ENCODE assay signal across 9 cellular contexts in genomic region chr12:130747867-130748740, GRCh38. TPM values are rescaled to one million over a fixed set of nuclear protein-coding genes. Genes with fewer than 3 reads are reported as not detected.
A peak's percentile ranks its signal among the peaks of the same experiment; 100 is the strongest.
DNase-seq lines count a peak whose midpoint lies in the region; ATAC-seq and TF ChIP-seq lines count a peak whose summit lies in the region.
"Had no signal": no experiment of that assay in that cellular context is flagged by ENCODE, and none has a peak within 500 bp of the region (broad histone marks: within the 10 kb centered on the region; RNA-seq: fewer than 3 reads in every experiment).

No MANE protein-coding gene starts in this region.

- intact Hi-C loops in tibial artery (cut with DNase I; ENCODE audit: low total_unique reads), result no loop called here

- H3K9me3 ChIP-seq in tibial artery, result peaks cover 0 to 4% (median 3%) of the 10 kb centered on the region in 3 donors

- H3K27me3 Mint-ChIP-seq in osteocyte (ENCODE audit: unreplicated experiment), result peaks cover 18% of the 10 kb centered on the region

- H3K4me1 ChIP-seq in tibial artery, result peaks cover 0 to 7% (median 0%) of the 10 kb centered on the region in 4 donors

- peaks cover 0 to 31% of the 10 kb centered on the region in 2 donors for H3K27me3 ChIP-seq in tibial artery

- peak; percentile 84 for DNase-seq in Daoy (ENCODE audit: low read depth)
- peak; percentile 44 for DNase-seq in LHCN-M2 (ENCODE audit: low read depth)
- DNase-seq in RPMI7951 (ENCODE audit: low read depth), result peak; percentile 42
- DNase-seq in activated T-helper 1 cell treated with anti-CD3 and anti-CD28 coated beads, Interleukin-2, amount 50 U/mL, for 16 hours (ENCODE audit: low read depth in 1 of 2, low spot score in 1 of 2), result peak; percentile 41 to 57
- DNase-seq in foreskin fibroblast, result peak; percentile 34 to 80
- peak; percentile 91 for DNase-seq in osteocyte (ENCODE audit: extremely low spot score, unreplicated experiment)
- DNase-seq in tibial artery, result peak; percentile 78 to 79

- H3K4me3 ChIP-seq in foreskin fibroblast (ENCODE audit: low read depth in 1 of 2, low read length in 2 of 2) (no peak overlapping the region), tibial artery (no peak overlapping the region)

- H3K9me3 Mint-ChIP-seq in osteocyte (ENCODE audit: unreplicated experiment), result no peaks in the 10 kb centered on the region

- no peak overlapping the region for H3K27ac Mint-ChIP-seq in osteocyte (ENCODE audit: unreplicated experiment)

- peak; percentile 96 for ATAC-seq in GM21786 (IDR thresholded peaks at IDR 0.05; ENCODE audit: unreplicated experiment)

- peak; percentile 91 for TF ChIP-seq CTCF in foreskin fibroblast (IDR thresholded peaks at IDR 0.05; ENCODE audit: low read depth, low read length)
- TF ChIP-seq CTCF in osteocyte (IDR thresholded peaks at IDR 0.05), result peak; percentile 92
- peak; percentile 55 to 70 for TF ChIP-seq CTCF in tibial artery (IDR thresholded peaks at IDR 0.05)

- no peaks in the 10 kb centered on the region for H3K36me3 ChIP-seq in tibial artery

- no peak overlapping the region for H3K27ac ChIP-seq in tibial artery

- no peak overlapping the region for H3K4me3 Mint-ChIP-seq in osteocyte (ENCODE audit: unreplicated experiment)

- H3K36me3 Mint-ChIP-seq in osteocyte (ENCODE audit: unreplicated experiment), result no peaks in the 10 kb centered on the region

- no peaks in the 10 kb centered on the region for H3K4me1 Mint-ChIP-seq in osteocyte (ENCODE audit: unreplicated experiment)

RNA-seq across cellular contexts. Expression of gene RIMBP2, which starts 32.0 kb away (rescaled TPM):
- 1.4 and 2.2 TPM in 2 replicates for total RNA-seq in Daoy (2014; rRNA removed; shearing (Covaris generic))
- total RNA-seq in LHCN-M2 (2014; rRNA removed) (not detected in 2 replicates), osteocyte (0.13 TPM in 1 of 2 replicates, not detected in the other)
- not detected for polyA plus RNA-seq in LHCN-M2 (2012)
- total RNA-seq in RPMI7951 (2014; rRNA removed; shearing (Covaris generic)), result not detected in 2 replicates
- total RNA-seq: glomerular endothelial cell had no signal
